Comparison of ENCODE assay signal across 8 cellular contexts in genomic region chr3:141913150-141913811, GRCh38. TPM values are rescaled to one million over a fixed set of nuclear protein-coding genes. Genes with fewer than 3 reads are reported as not detected.
A peak's percentile ranks its signal among the peaks of the same experiment; 100 is the strongest.
DNase-seq lines count a peak whose midpoint lies in the region; ATAC-seq and FAIRE-seq lines count a peak whose summit lies in the region.

No MANE protein-coding gene starts in this region.

- DNase-seq in COLO829 (ENCODE audit: low spot score): peak; percentile 71
- peak; percentile 64 for DNase-seq in NCI-H146 (lab: John Stamatoyannopoulos, UW)
- peak; percentile 13 to 26 (median 13) for DNase-seq in effector memory CD4-positive, alpha-beta T cell
- DNase-seq in mucosa of gallbladder (ENCODE audit: low spot score): peak; percentile 42
- DNase-seq in NCI-H128 (lab: John Stamatoyannopoulos, UW; ENCODE audit: unreplicated experiment): no peak

- H3K4me1 ChIP-seq in effector memory CD4-positive, alpha-beta T cell (ENCODE audit: control insufficient read depth, insufficient read depth, low read length, poor library complexity, severe bottlenecking): no peaks in the 10 kb centered on the region

- peak; percentile 62 for ATAC-seq in GM21367 (IDR thresholded peaks at IDR 0.05; ENCODE audit: unreplicated experiment)
- ATAC-seq in GM21526 (IDR thresholded peaks at IDR 0.05; ENCODE audit: low FRiP score, unreplicated experiment): no peak

- no peaks in the 10 kb centered on the region for H3K9me3 ChIP-seq in effector memory CD4-positive, alpha-beta T cell (ENCODE audit: control insufficient read depth, low read length)

- no peaks in the 10 kb centered on the region for H3K27me3 ChIP-seq in effector memory CD4-positive, alpha-beta T cell (replicated peaks; ENCODE audit: control insufficient read depth, insufficient read depth, low read length, poor library complexity, severe bottlenecking)

- peak; percentile 60 for FAIRE-seq in TTC549 (lab: Jason Lieb, UNC)

- no peak overlapping the region for H3K4me3 ChIP-seq in effector memory CD4-positive, alpha-beta T cell (ENCODE audit: insufficient read depth, low read depth, low read length, poor library complexity, severe bottlenecking)

- H3K36me3 ChIP-seq in effector memory CD4-positive, alpha-beta T cell (ENCODE audit: control insufficient read depth, insufficient read depth, low read length): no peaks in the 10 kb centered on the region

- no peak overlapping the region for H3K27ac ChIP-seq in effector memory CD4-positive, alpha-beta T cell (ENCODE audit: insufficient read depth, low read length, poor library complexity, severe bottlenecking)

RNA-seq across cellular contexts. Expression of gene ATP1B3, which starts 36.8 kb away (rescaled TPM):
- total RNA-seq in mucosa of gallbladder: 75.4 TPM
